Comparison of ENCODE assay signal across 25 cellular contexts in the genomic region with DNA sequence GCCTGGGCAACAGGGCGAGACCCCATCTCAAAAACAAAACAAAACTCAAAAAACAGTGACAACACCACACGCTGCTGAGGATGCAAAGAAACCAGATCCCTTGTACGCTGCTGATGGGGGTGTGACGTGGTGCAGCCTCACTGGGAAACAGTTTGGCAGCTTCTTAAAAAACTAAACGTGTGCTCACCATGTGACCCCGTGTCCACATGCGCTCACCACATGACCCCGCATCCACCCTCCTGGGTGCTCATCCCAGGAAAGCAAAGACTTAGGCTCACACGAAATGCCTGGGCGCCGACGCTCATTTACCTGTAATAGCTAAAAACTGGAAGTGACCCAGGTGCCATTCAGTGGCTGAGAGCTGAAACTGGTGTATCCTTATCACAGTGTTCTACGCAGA. TPM values are rescaled to one million over a fixed set of nuclear protein-coding genes. Genes with fewer than 3 reads are reported as not detected.
DNase-seq lines count a peak whose midpoint lies in the region; ATAC-seq, FAIRE-seq and TF ChIP-seq lines count a peak whose summit lies in the region.
"Had no signal": no experiment of that assay in that cellular context is flagged by ENCODE, and none has a peak within 500 bp of the region (broad histone marks: within the 10 kb centered on the region; RNA-seq: fewer than 3 reads in every experiment).

No MANE protein-coding gene starts in this region.

- no peak overlapping the region for H4K91ac ChIP-seq in neuronal stem cell (ENCODE audit: low read depth, low read length, poor library complexity)

- no peak overlapping the region for H2AFZ ChIP-seq in K562 (ENCODE audit: low read depth, low read length)
- no peak overlapping the region for H2AFZ ChIP-seq in neuronal stem cell (ENCODE audit: low read length)
- H2AFZ ChIP-seq: GM23338, PC-9 had no signal

- H3K4me2 ChIP-seq in K562 (ENCODE audit: insufficient read depth, low read length) (no peak overlapping the region), neuronal stem cell (ENCODE audit: insufficient read depth, low read length, poor library complexity, severe bottlenecking) (no peak overlapping the region)
- H3K4me2 ChIP-seq: BLaER1, GM23338, PC-9 had no signal

- H3K9me3 ChIP-seq in K562 (replicated peaks; ENCODE audit: control insufficient read depth, insufficient read depth, low read depth, low read length) (no peaks in the 10 kb centered on the region), heart right ventricle (no peaks in the 10 kb centered on the region), neuronal stem cell (replicated peaks in 1 of 2; ENCODE audit: control insufficient read depth in 2 of 2, insufficient read depth in 1 of 2, low read depth in 1 of 2, low read length in 2 of 2) (no peaks in the 10 kb centered on the region)
- H3K9me3 ChIP-seq: BLaER1, MG63 had no signal

- no peak overlapping the region for H3K27ac ChIP-seq in K562 (ENCODE audit: extremely low read depth, low read depth, low read length)
- H3K27ac ChIP-seq in heart right ventricle, result peak overlapping the region in 6 of 10 donors; percentile 25 to 74 (median 42)
- H3K27ac ChIP-seq in neuronal stem cell (replicated peaks; ENCODE audit: low read length), result no peak overlapping the region
- H3K27ac ChIP-seq: PC-9 had no signal

- no peak overlapping the region for H2BK5ac ChIP-seq in neuronal stem cell (ENCODE audit: low read length)

- no peak for TF ChIP-seq EP300 in K562 (IDR thresholded peaks at IDR 0.05; ENCODE audit: low read length)

- no peak for TF ChIP-seq RAD21 in K562 (CRISPR knock-in tag; conservative IDR thresholded peaks at IDR 0.05 in 1 of 2, IDR thresholded peaks at IDR 0.05 in 1 of 2)

- CTCF ChIA-PET in K562 (lab: Yijun Ruan, JAX; ENCODE audit: low intra/inter-chr PET ratio), result no interaction called here

- no peaks in the 10 kb centered on the region for H3K27me3 Mint-ChIP-seq in activated naive CD4-positive, alpha-beta T cell treated with anti-CD3 and anti-CD28 coated beads, Interleukin-2, amount 50 U/mL, for 24 hours
- H3K27me3 Mint-ChIP-seq: CD4-positive, CD25-positive, alpha-beta regulatory T cell had no signal

- H3K9me1 ChIP-seq in K562 (ENCODE audit: control insufficient read depth, insufficient read depth, low read length), result no peaks in the 10 kb centered on the region

- H3K36me3 Mint-ChIP-seq in activated naive CD4-positive, alpha-beta T cell treated with anti-CD3 and anti-CD28 coated beads, Interleukin-2, amount 50 U/mL, for 24 hours, result no peaks in the 10 kb centered on the region
- peaks cover 33% of the 10 kb centered on the region for H3K36me3 Mint-ChIP-seq in stimulated activated effector memory CD8-positive, alpha-beta T cell treated with anti-CD3 and anti-CD28 coated beads, Interleukin-12 subunit alpha, Interleukin-12 subunit beta, amount 100 ng/mL, for 72 hours

- H4K20me1 ChIP-seq in K562 (replicated peaks; ENCODE audit: control insufficient read depth, insufficient read depth, low read length), result 0 out of 2 replicates have a peak, but pooled peaks cover 6% of the 10 kb centered on the region

- no peak for TF ChIP-seq POLR2A in K562 (conservative IDR thresholded peaks at IDR 0.05)

- ATAC-seq in K562 (no peak), heart right ventricle (peak in 7 of 8 donors; percentile 53 to 78 (median 72))
- no peak for ATAC-seq in stimulated activated effector memory CD8-positive, alpha-beta T cell treated with anti-CD3 and anti-CD28 coated beads, Interleukin-12 subunit alpha, Interleukin-12 subunit beta, amount 100 ng/mL, for 72 hours
- ATAC-seq: GM23338 had no signal

- intact Hi-C loops in K562 (cut with micrococcal nuclease), result no loop called here
- intact Hi-C loops in heart right ventricle (cut with DNase I), result no loop called here

- H3K27me3 ChIP-seq in K562 (ENCODE audit: control insufficient read depth in 2 of 2, insufficient read depth in 2 of 2, low read length in 2 of 2) (no peaks in the 10 kb centered on the region), heart right ventricle (no peaks in the 10 kb centered on the region), neuronal stem cell (ENCODE audit: control insufficient read depth in 3 of 3, insufficient read depth in 3 of 3, low read depth in 1 of 3, low read length in 3 of 3) (no peaks in the 10 kb centered on the region)
- H3K27me3 ChIP-seq: BLaER1, MG63 had no signal

- no peak overlapping the region for H3K23ac ChIP-seq in neuronal stem cell (ENCODE audit: low read depth, low read length, poor library complexity)

- H3K4me1 Mint-ChIP-seq in activated naive CD4-positive, alpha-beta T cell treated with anti-CD3 and anti-CD28 coated beads, Interleukin-2, amount 50 U/mL, for 24 hours, result peaks cover under 1% of the 10 kb centered on the region
- no peaks in the 10 kb centered on the region for H3K4me1 Mint-ChIP-seq in stimulated activated effector memory CD8-positive, alpha-beta T cell treated with anti-CD3 and anti-CD28 coated beads, Interleukin-12 subunit alpha, Interleukin-12 subunit beta, amount 100 ng/mL, for 72 hours
- H3K4me1 Mint-ChIP-seq: GM23338, H9 had no signal

- H3K14ac ChIP-seq in neuronal stem cell (ENCODE audit: low read length), result no peak overlapping the region

- H3K18ac ChIP-seq in neuronal stem cell (ENCODE audit: low read length), result no peak overlapping the region

- H3K4me1 ChIP-seq in K562 (replicated peaks in 1 of 2; ENCODE audit: control insufficient read depth in 2 of 2, insufficient read depth in 2 of 2, low read length in 2 of 2) (peaks cover 0 to 17% of the 10 kb centered on the region in 2 experiments; a peak in 3 of 5 replicates), heart right ventricle (peaks cover 0 to 15% (median under 1%) of the 10 kb centered on the region in 9 donors), neuronal stem cell (ENCODE audit: control insufficient read depth in 2 of 2, insufficient read depth in 1 of 2, low read depth in 1 of 2, low read length in 2 of 2) (no peaks in the 10 kb centered on the region)

- no peak overlapping the region for H2BK120ac ChIP-seq in neuronal stem cell (ENCODE audit: low read depth, low read length)

- FAIRE-seq in K562 (lab: Jason Lieb, UNC), result peak; percentile 46

- peak overlapping the region; percentile 19 for H3K4me3 Mint-ChIP-seq in activated naive CD4-positive, alpha-beta T cell treated with anti-CD3 and anti-CD28 coated beads, Interleukin-2, amount 50 U/mL, for 24 hours
- H3K4me3 Mint-ChIP-seq in stimulated activated effector memory CD8-positive, alpha-beta T cell treated with anti-CD3 and anti-CD28 coated beads, Interleukin-12 subunit alpha, Interleukin-12 subunit beta, amount 100 ng/mL, for 72 hours, result no peak overlapping the region
- H3K4me3 Mint-ChIP-seq: CD4-positive, CD25-positive, alpha-beta regulatory T cell; GM23338; H9 had no signal

- no peak overlapping the region for H3K27ac Mint-ChIP-seq in activated naive CD4-positive, alpha-beta T cell treated with anti-CD3 and anti-CD28 coated beads, Interleukin-2, amount 50 U/mL, for 24 hours
- H3K27ac Mint-ChIP-seq in stimulated activated effector memory CD8-positive, alpha-beta T cell treated with anti-CD3 and anti-CD28 coated beads, Interleukin-12 subunit alpha, Interleukin-12 subunit beta, amount 100 ng/mL, for 72 hours, result peak overlapping the region; percentile 34
- H3K27ac Mint-ChIP-seq: GM23338 had no signal

- H2AK5ac ChIP-seq in neuronal stem cell (ENCODE audit: low read depth, low read length), result no peak overlapping the region

- H3K9ac ChIP-seq in K562 (ENCODE audit: insufficient read depth in 1 of 2, low read depth in 2 of 2, low read length in 2 of 2) (peak overlapping the region in 1 of 2 experiments; percentile 64; a peak in 1 of 4 replicates), neuronal stem cell (ENCODE audit: low read depth, low read length, poor library complexity) (no peak overlapping the region)
- H3K9ac ChIP-seq: BLaER1 had no signal

- POLR2A ChIA-PET in K562 (lab: Yijun Ruan, JAX), result interaction anchor here (0.7 to 1.1 kb wide), 5 partner anchors 18 to 38 kb away, joined by 3 to 5 read pairs (median 3); no protein-coding TSS in a partner anchor

- no peaks in the 10 kb centered on the region for H3K9me3 Mint-ChIP-seq in activated naive CD4-positive, alpha-beta T cell treated with anti-CD3 and anti-CD28 coated beads, Interleukin-2, amount 50 U/mL, for 24 hours
- H3K9me3 Mint-ChIP-seq in stimulated activated effector memory CD8-positive, alpha-beta T cell treated with anti-CD3 and anti-CD28 coated beads, Interleukin-12 subunit alpha, Interleukin-12 subunit beta, amount 100 ng/mL, for 72 hours, result no peaks in the 10 kb centered on the region
- H3K9me3 Mint-ChIP-seq: CD4-positive, CD25-positive, alpha-beta regulatory T cell; GM23338; H9 had no signal

- H3K36me3 ChIP-seq in K562 (ENCODE audit: control insufficient read depth, insufficient read depth, low read length) (peaks cover 64% of the 10 kb centered on the region; the same call in 2 of the 3 replicates), heart right ventricle (peaks cover 0 to 78% (median 15%) of the 10 kb centered on the region in 9 donors), neuronal stem cell (replicated peaks in 1 of 2; ENCODE audit: control insufficient read depth in 2 of 2, insufficient read depth in 2 of 2, low read length in 2 of 2) (peaks cover 40 to 84% of the 10 kb centered on the region in 2 donors)

- TF ChIP-seq CTCF in K562 (IDR thresholded peaks at IDR 0.05 in 2 of 3, conservative IDR thresholded peaks at IDR 0.05 in 1 of 3; ENCODE audit: insufficient read depth in 2 of 3, low read depth in 1 of 3, low read length in 3 of 3) (no peak), heart right ventricle (IDR thresholded peaks at IDR 0.05) (no peak)

- WGBS in K562 (ENCODE audit: insufficient coverage, low coverage, missing lambda C conversion rate), result 84% methylated on average over 13 of the region's 13 CpGs
- WGBS in heart right ventricle, 2 donors, result 61 to 65% methylated on average over 13 of the region's 13 CpGs
- no CpG with 5 or more reads among the region's 13 CpGs for WGBS in neuronal stem cell (ENCODE audit: extremely low coverage in 2 of 2, insufficient read length in 2 of 2, insufficient replicate concordance in 1 of 2), 2 donors

- H4K8ac ChIP-seq in neuronal stem cell (ENCODE audit: low read depth, low read length), result no peak overlapping the region

- BruUV-seq in K562 (replicated peaks; lab: Mats Ljungman, UMichigan), result no TSS peak

- H2BK15ac ChIP-seq in neuronal stem cell (ENCODE audit: low read length), result no peak overlapping the region

- no peak overlapping the region for H2BK12ac ChIP-seq in neuronal stem cell (ENCODE audit: low read length)

- no peak overlapping the region for H3K4ac ChIP-seq in neuronal stem cell (ENCODE audit: low read length)

- no peaks in the 10 kb centered on the region for H3K79me2 ChIP-seq in K562 (ENCODE audit: control insufficient read depth, insufficient read depth, low read length)

- no peak for DNase-seq in activated naive CD4-positive, alpha-beta T cell treated with anti-CD3 and anti-CD28 coated beads, Interleukin-2, amount 50 U/mL, for 16 hours
- no peak for DNase-seq in K562 (ENCODE audit: extremely low read depth in 1 of 4, low spot score in 3 of 4)
- DNase-seq in heart right ventricle, result no peak
- no peak for DNase-seq in stimulated activated effector memory CD8-positive, alpha-beta T cell treated with anti-CD3 and anti-CD28 coated beads, Interleukin-12 subunit alpha, Interleukin-12 subunit beta, amount 100 ng/mL, for 72 hours (ENCODE audit: low spot score in 2 of 2)
- DNase-seq in AG08395 (ENCODE audit: low spot score), result no peak
- no peak for DNase-seq in neuronal stem cell (ENCODE audit: low spot score)
- DNase-seq in cerebellar cortex (ENCODE audit: low spot score), result no peak
- DNase-seq: 8988T; CD4-positive, CD25-positive, alpha-beta regulatory T cell; COR-L47; DMS53; H9; KG1; MG63; NCI-H1105 treated with DMSO at 0.1 percent for 48 hours; NCI-H146; NCI-H1930; NCI-H446 treated with DMSO at 0.1 percent for 48 hours; NCI-H526; NCI-H82; SHP77 had no signal

- peaks cover 17% of the 10 kb centered on the region for H3K79me1 ChIP-seq in neuronal stem cell (ENCODE audit: low read depth, low read length)

- H3K4me3 ChIP-seq in K562, result no peak overlapping the region
- H3K4me3 ChIP-seq in heart right ventricle, result no peak overlapping the region
- no peak overlapping the region for H3K4me3 ChIP-seq in neuronal stem cell (ENCODE audit: low read length in 2 of 2)
- H3K4me3 ChIP-seq: BLaER1, GM23338, MG63, PC-9 had no signal

- in situ Hi-C loops in K562 (cut with MboI), result no loop called here

RNA-seq across cellular contexts. Expression of a gene that starts 19.9 kb away (rescaled TPM):
- 190 and 375 TPM in 2 replicates for total RNA-seq in K562 (2011; cell fraction: chromatin; rRNA removed; ENCODE audit: low replicate concordance)
- 1,145 and 1,282 TPM in 2 replicates for total RNA-seq in K562 (2011; cell fraction: nucleolus; rRNA removed)
- total RNA-seq in K562 (2011; cell fraction: nucleoplasm; rRNA removed), result 741 and 1,472 TPM in 2 replicates
- total RNA-seq in K562 (2014; rRNA removed) (6,042 and 8,261 TPM in 2 replicates), K562 (2014; rRNA removed; fragmentation: Illumina TruSeq; extraction: Trizol) (916 and 1,208 TPM in 2 replicates), K562 (2015; rRNA removed; fragmentation: Illumina TruSeq; extraction: Trizol) (2,074 and 2,169 TPM in 2 replicates), K562 (2021) (2,859 and 3,283 TPM in 2 replicates), heart right ventricle (1,000 to 10,000 TPM in 4 of 10 donors, 100 to 1,000 TPM in 6; 786 to 1,426 (median 935) TPM)
- polyA plus RNA-seq in K562 (2011; rRNA removed) (1,633 and 2,887 TPM in 2 replicates), K562 (2014; fragmentation: Illumina TruSeq; extraction: Trizol) (1,258 and 1,518 TPM in 2 replicates), K562 (2014; fragmentation: Nextera tagmentation; extraction: Ambion mirVana) (100 to 1,000 TPM; 227 to 348 TPM), K562 (2014; rRNA removed) (4,293 and 4,381 TPM in 2 replicates), heart right ventricle (1,000 to 10,000 TPM; 3,221 to 7,398 TPM)
- polyA plus RNA-seq in K562 (2011; cell fraction: cytosol; rRNA removed), result 3,426 and 8,334 TPM in 2 replicates
- polyA plus RNA-seq in K562 (2011; cell fraction: nucleus; rRNA removed), result 2,104 and 2,686 TPM in 2 replicates
- polyA plus RNA-seq in K562 (2012), result 2,765 and 5,488 TPM in 2 replicates
- 413 and 474 TPM in 2 replicates for polyA minus RNA-seq in K562 (2011; rRNA and poly(A)+ RNA removed)
- 1,370 and 2,343 TPM in 2 replicates for polyA minus RNA-seq in K562 (2011; cell fraction: cytosol; rRNA and poly(A)+ RNA removed)
- 505 and 641 TPM in 2 replicates for polyA minus RNA-seq in K562 (2011; cell fraction: nucleus; rRNA and poly(A)+ RNA removed)
- polyA plus RNA-seq in neuronal stem cell (2013, experiment 1 of 2), result 5,003 TPM
- 4,966 TPM for polyA plus RNA-seq in neuronal stem cell (2013, experiment 2 of 2)

RNA-seq across cellular contexts. Expression of a gene that starts 32.4 kb away (rescaled TPM):
- 538 and 821 TPM in 2 replicates for total RNA-seq in K562 (2011; cell fraction: chromatin; rRNA removed; ENCODE audit: low replicate concordance)
- total RNA-seq in K562 (2011; cell fraction: nucleolus; rRNA removed), result 360 and 372 TPM in 2 replicates
- 370 and 431 TPM in 2 replicates for total RNA-seq in K562 (2011; cell fraction: nucleoplasm; rRNA removed)
- total RNA-seq in K562 (2014; rRNA removed) (67.4 and 136 TPM in 2 replicates), K562 (2014; rRNA removed; fragmentation: Illumina TruSeq; extraction: Trizol) (37.3 and 41.2 TPM in 2 replicates), K562 (2015; rRNA removed; fragmentation: Illumina TruSeq; extraction: Trizol) (51.9 and 55.5 TPM in 2 replicates), K562 (2021) (74.8 and 75.4 TPM in 2 replicates), heart right ventricle (100 to 1,000 TPM in 5 of 10 donors, 10 to 100 TPM in 5; 85.4 to 145 (median 101) TPM)
- polyA plus RNA-seq in K562 (2011; rRNA removed) (44.2 and 53.2 TPM in 2 replicates), K562 (2014; fragmentation: Illumina TruSeq; extraction: Trizol) (49.2 and 49.4 TPM in 2 replicates), K562 (2014; fragmentation: Nextera tagmentation; extraction: Ambion mirVana) (1 to 10 TPM; 5.8 to 7.0 TPM), K562 (2014; rRNA removed) (62.6 and 89.1 TPM in 2 replicates), heart right ventricle (100 to 1,000 TPM in 1 of 2 donors, 10 to 100 TPM in 1; 69.8 to 116 TPM)
- polyA plus RNA-seq in K562 (2011; cell fraction: cytosol; rRNA removed), result 33.7 and 35.7 TPM in 2 replicates
- polyA plus RNA-seq in K562 (2011; cell fraction: nucleus; rRNA removed), result 243 and 279 TPM in 2 replicates
- 41.5 and 49.6 TPM in 2 replicates for polyA plus RNA-seq in K562 (2012)
- polyA minus RNA-seq in K562 (2011; rRNA and poly(A)+ RNA removed), result 44.3 and 53.3 TPM in 2 replicates
- polyA minus RNA-seq in K562 (2011; cell fraction: cytosol; rRNA and poly(A)+ RNA removed), result 30.5 and 50.1 TPM in 2 replicates
- polyA minus RNA-seq in K562 (2011; cell fraction: nucleus; rRNA and poly(A)+ RNA removed), result 79.4 and 87.9 TPM in 2 replicates
- 43.4 TPM for polyA plus RNA-seq in neuronal stem cell (2013, experiment 1 of 2)
- 47.1 TPM for polyA plus RNA-seq in neuronal stem cell (2013, experiment 2 of 2)

RNA-seq across cellular contexts. Expression of a gene that starts 35.0 kb away (rescaled TPM):
- total RNA-seq in K562 (2011; cell fraction: chromatin; rRNA removed; ENCODE audit: low replicate concordance), result 170 and 336 TPM in 2 replicates
- 170 and 181 TPM in 2 replicates for total RNA-seq in K562 (2011; cell fraction: nucleolus; rRNA removed)
- total RNA-seq in K562 (2011; cell fraction: nucleoplasm; rRNA removed), result 123 and 131 TPM in 2 replicates
- total RNA-seq in K562 (2014; rRNA removed) (46.8 and 63.6 TPM in 2 replicates), K562 (2014; rRNA removed; fragmentation: Illumina TruSeq; extraction: Trizol) (16.2 and 18.8 TPM in 2 replicates), K562 (2015; rRNA removed; fragmentation: Illumina TruSeq; extraction: Trizol) (16.9 and 18.5 TPM in 2 replicates), K562 (2021) (58.8 and 73.4 TPM in 2 replicates), heart right ventricle (under 1 TPM in 1 of 10 donors, not detected in 9; 0.16 TPM)
- polyA plus RNA-seq in K562 (2011; rRNA removed) (32.7 and 33.6 TPM in 2 replicates), K562 (2014; fragmentation: Illumina TruSeq; extraction: Trizol) (31.5 and 39.1 TPM in 2 replicates), K562 (2014; fragmentation: Nextera tagmentation; extraction: Ambion mirVana) (1 to 10 TPM in 1 of 2 experiments, under 1 TPM in 1; 0.30 to 1.9 TPM), K562 (2014; rRNA removed) (67.3 and 78.1 TPM in 2 replicates), heart right ventricle (under 1 TPM in 1 of 2 donors, not detected in 1; 0.33 TPM)
- polyA plus RNA-seq in K562 (2011; cell fraction: cytosol; rRNA removed), result 19.6 and 36.0 TPM in 2 replicates
- polyA plus RNA-seq in K562 (2011; cell fraction: nucleus; rRNA removed), result 330 and 699 TPM in 2 replicates
- polyA plus RNA-seq in K562 (2012), result 44.5 and 48.7 TPM in 2 replicates
- 9.2 TPM in 2 replicates for polyA minus RNA-seq in K562 (2011; rRNA and poly(A)+ RNA removed)
- 10.7 and 11.9 TPM in 2 replicates for polyA minus RNA-seq in K562 (2011; cell fraction: cytosol; rRNA and poly(A)+ RNA removed)
- 34.3 and 47.3 TPM in 2 replicates for polyA minus RNA-seq in K562 (2011; cell fraction: nucleus; rRNA and poly(A)+ RNA removed)
- 1.4 TPM for polyA plus RNA-seq in neuronal stem cell (2013, experiment 1 of 2)
- 1.6 TPM for polyA plus RNA-seq in neuronal stem cell (2013, experiment 2 of 2)

RNA-seq across cellular contexts. Expression of a gene that starts 50.2 kb away (rescaled TPM):
- total RNA-seq in K562 (2011; cell fraction: chromatin; rRNA removed; ENCODE audit: low replicate concordance), result 521 and 557 TPM in 2 replicates
- total RNA-seq in K562 (2011; cell fraction: nucleolus; rRNA removed), result 219 and 271 TPM in 2 replicates
- total RNA-seq in K562 (2011; cell fraction: nucleoplasm; rRNA removed), result 280 and 307 TPM in 2 replicates
- total RNA-seq in K562 (2014; rRNA removed), result 49.2 and 58.7 TPM in 2 replicates
- 25.4 and 31.7 TPM in 2 replicates for total RNA-seq in K562 (2014; rRNA removed; fragmentation: Illumina TruSeq; extraction: Trizol)
- 26.9 and 27.6 TPM in 2 replicates for total RNA-seq in K562 (2015; rRNA removed; fragmentation: Illumina TruSeq; extraction: Trizol)
- 114 and 126 TPM in 2 replicates for total RNA-seq in K562 (2021)
- polyA plus RNA-seq in K562 (2011; rRNA removed), result 24.1 and 24.5 TPM in 2 replicates
- polyA plus RNA-seq in K562 (2011; cell fraction: cytosol; rRNA removed), result 24.1 and 43.3 TPM in 2 replicates
- 82.4 and 115 TPM in 2 replicates for polyA plus RNA-seq in K562 (2011; cell fraction: nucleus; rRNA removed)
- polyA plus RNA-seq in K562 (2012), result 58.0 and 101 TPM in 2 replicates
- polyA plus RNA-seq in K562 (2014; fragmentation: Illumina TruSeq; extraction: Trizol), result 41.9 and 66.8 TPM in 2 replicates
- 1 to 10 TPM; 4.7 to 5.4 TPM for polyA plus RNA-seq in K562 (2014; fragmentation: Nextera tagmentation; extraction: Ambion mirVana)
- polyA plus RNA-seq in K562 (2014; rRNA removed), result 75.6 and 83.7 TPM in 2 replicates
- 22.7 and 27.7 TPM in 2 replicates for polyA minus RNA-seq in K562 (2011; rRNA and poly(A)+ RNA removed)
- polyA minus RNA-seq in K562 (2011; cell fraction: cytosol; rRNA and poly(A)+ RNA removed), result 41.4 and 57.3 TPM in 2 replicates
- polyA minus RNA-seq in K562 (2011; cell fraction: nucleus; rRNA and poly(A)+ RNA removed), result 37.2 and 51.5 TPM in 2 replicates
- 10 to 100 TPM; 55.9 to 93.6 (median 67.4) TPM for total RNA-seq in heart right ventricle
- 10 to 100 TPM; 47.7 to 65.5 TPM for polyA plus RNA-seq in heart right ventricle
- 65.4 TPM for polyA plus RNA-seq in neuronal stem cell (2013, experiment 1 of 2)
- polyA plus RNA-seq in neuronal stem cell (2013, experiment 2 of 2), result 69.8 TPM

Comparison
In these comparisons a context has a peak if more than half of its experiments do, and no peak if none do; other contexts are left out.
1. ATAC-seq: peak in heart right ventricle (7 of 8); none in K562 (single experiment) and stimulated activated effector memory CD8-positive, alpha-beta T cell treated with anti-CD3 and anti-CD28 coated beads, Interleukin-12 subunit alpha, Interleukin-12 subunit beta, amount 100 ng/mL, for 72 hours (single experiment).
2. H3K27ac ChIP-seq: peak in heart right ventricle (6 of 10); none in K562 (single experiment) and neuronal stem cell (single experiment).
3. RNA of a gene that starts 35.0 kb away (total RNA-seq): 16.2 to 336 TPM in K562; 0.16 TPM in heart right ventricle; every median in the first group is over 10 times any median in the second.